1 cellular context compared by ENCODE assay signal in genomic region chr10:79103078-79103477, GRCh38.
TF ChIP-seq lines count a peak whose summit lies in the region.

No MANE protein-coding gene starts in this region.

TF ChIP-seq in A549, 52 proteins besides CTCF, POLR2A, EP300 and RAD21 (continued from another document):
- TF ChIP-seq HDAC2 (IDR thresholded peaks at IDR 0.05), result no peak
- no peak for TF ChIP-seq POLR2AphosphoS2 (conservative IDR thresholded peaks at IDR 0.05; ENCODE audit: low read length)
- TF ChIP-seq, protein P1, sequence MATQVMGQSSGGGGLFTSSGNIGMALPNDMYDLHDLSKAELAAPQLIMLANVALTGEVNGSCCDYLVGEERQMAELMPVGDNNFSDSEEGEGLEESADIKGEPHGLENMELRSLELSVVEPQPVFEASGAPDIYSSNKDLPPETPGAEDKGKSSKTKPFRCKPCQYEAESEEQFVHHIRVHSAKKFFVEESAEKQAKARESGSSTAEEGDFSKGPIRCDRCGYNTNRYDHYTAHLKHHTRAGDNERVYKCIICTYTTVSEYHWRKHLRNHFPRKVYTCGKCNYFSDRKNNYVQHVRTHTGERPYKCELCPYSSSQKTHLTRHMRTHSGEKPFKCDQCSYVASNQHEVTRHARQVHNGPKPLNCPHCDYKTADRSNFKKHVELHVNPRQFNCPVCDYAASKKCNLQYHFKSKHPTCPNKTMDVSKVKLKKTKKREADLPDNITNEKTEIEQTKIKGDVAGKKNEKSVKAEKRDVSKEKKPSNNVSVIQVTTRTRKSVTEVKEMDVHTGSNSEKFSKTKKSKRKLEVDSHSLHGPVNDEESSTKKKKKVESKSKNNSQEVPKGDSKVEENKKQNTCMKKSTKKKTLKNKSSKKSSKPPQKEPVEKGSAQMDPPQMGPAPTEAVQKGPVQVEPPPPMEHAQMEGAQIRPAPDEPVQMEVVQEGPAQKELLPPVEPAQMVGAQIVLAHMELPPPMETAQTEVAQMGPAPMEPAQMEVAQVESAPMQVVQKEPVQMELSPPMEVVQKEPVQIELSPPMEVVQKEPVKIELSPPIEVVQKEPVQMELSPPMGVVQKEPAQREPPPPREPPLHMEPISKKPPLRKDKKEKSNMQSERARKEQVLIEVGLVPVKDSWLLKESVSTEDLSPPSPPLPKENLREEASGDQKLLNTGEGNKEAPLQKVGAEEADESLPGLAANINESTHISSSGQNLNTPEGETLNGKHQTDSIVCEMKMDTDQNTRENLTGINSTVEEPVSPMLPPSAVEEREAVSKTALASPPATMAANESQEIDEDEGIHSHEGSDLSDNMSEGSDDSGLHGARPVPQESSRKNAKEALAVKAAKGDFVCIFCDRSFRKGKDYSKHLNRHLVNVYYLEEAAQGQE (IDR thresholded peaks at IDR 0.05), result no peak
- TF ChIP-seq, protein P2, sequence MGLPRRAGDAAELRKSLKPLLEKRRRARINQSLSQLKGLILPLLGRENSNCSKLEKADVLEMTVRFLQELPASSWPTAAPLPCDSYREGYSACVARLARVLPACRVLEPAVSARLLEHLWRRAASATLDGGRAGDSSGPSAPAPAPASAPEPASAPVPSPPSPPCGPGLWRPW (IDR thresholded peaks at IDR 0.05), result no peak
- TF ChIP-seq RARB (CRISPR knock-in tag; IDR thresholded peaks at IDR 0.05), result no peak
- no peak for TF ChIP-seq MAX (IDR thresholded peaks at IDR 0.05)
- no peak for TF ChIP-seq PHF8 (IDR thresholded peaks at IDR 0.05; ENCODE audit: borderline replicate concordance, low read depth)
- no peak for TF ChIP-seq CBX8 (IDR thresholded peaks at IDR 0.05)
- TF ChIP-seq RCOR1 (IDR thresholded peaks at IDR 0.05; ENCODE audit: low read depth, low read length), result no peak
- no peak for TF ChIP-seq SREBF2 (IDR thresholded peaks at IDR 0.05)
- TF ChIP-seq ESRRA (IDR thresholded peaks at IDR 0.05; ENCODE audit: borderline replicate concordance, low read length), result no peak
- TF ChIP-seq KDM1A (IDR thresholded peaks at IDR 0.05; ENCODE audit: low read depth), result no peak
- no peak for TF ChIP-seq FOXS1 (CRISPR knock-in tag; IDR thresholded peaks at IDR 0.05)
- no peak for TF ChIP-seq NR3C1 (IDR thresholded peaks at IDR 0.05)
